ENCODE assay signal across 1 cellular context in genomic region chr1:169105434-169106094, GRCh38.
TF ChIP-seq lines count a peak whose summit lies in the region.

No MANE protein-coding gene starts in this region.

TF ChIP-seq in GM12878, 131 proteins besides CTCF, POLR2A, EP300 and RAD21 (continued from another document):
- TF ChIP-seq, protein P1, sequence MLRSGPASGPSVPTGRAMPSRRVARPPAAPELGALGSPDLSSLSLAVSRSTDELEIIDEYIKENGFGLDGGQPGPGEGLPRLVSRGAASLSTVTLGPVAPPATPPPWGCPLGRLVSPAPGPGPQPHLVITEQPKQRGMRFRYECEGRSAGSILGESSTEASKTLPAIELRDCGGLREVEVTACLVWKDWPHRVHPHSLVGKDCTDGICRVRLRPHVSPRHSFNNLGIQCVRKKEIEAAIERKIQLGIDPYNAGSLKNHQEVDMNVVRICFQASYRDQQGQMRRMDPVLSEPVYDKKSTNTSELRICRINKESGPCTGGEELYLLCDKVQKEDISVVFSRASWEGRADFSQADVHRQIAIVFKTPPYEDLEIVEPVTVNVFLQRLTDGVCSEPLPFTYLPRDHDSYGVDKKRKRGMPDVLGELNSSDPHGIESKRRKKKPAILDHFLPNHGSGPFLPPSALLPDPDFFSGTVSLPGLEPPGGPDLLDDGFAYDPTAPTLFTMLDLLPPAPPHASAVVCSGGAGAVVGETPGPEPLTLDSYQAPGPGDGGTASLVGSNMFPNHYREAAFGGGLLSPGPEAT (IDR thresholded peaks at IDR 0.05; ENCODE audit: low read depth): no peak
- peak; percentile 75; the same call in 1 of the 2 replicates for TF ChIP-seq DPF2 (IDR thresholded peaks at IDR 0.05)
- no peak for TF ChIP-seq HDAC2 (IDR thresholded peaks at IDR 0.05)
- no peak for TF ChIP-seq ZNF24 (IDR thresholded peaks at IDR 0.05)
- TF ChIP-seq BRCA1 (IDR thresholded peaks at IDR 0.05; ENCODE audit: low read depth, low read length): no peak
- TF ChIP-seq PML (IDR thresholded peaks at IDR 0.05; ENCODE audit: low read length): no peak
- no peak for TF ChIP-seq ASH2L (IDR thresholded peaks at IDR 0.05; ENCODE audit: borderline replicate concordance, low read depth)
- TF ChIP-seq JUNB (IDR thresholded peaks at IDR 0.05): no peak
- no peak for TF ChIP-seq TCF3 (IDR thresholded peaks at IDR 0.05; ENCODE audit: borderline replicate concordance, insufficient read depth, low read depth, low read length)
- peak; percentile 29 for TF ChIP-seq USF1 (IDR thresholded peaks at IDR 0.05; ENCODE audit: borderline replicate concordance, extremely low read length, insufficient read depth, low read depth, low read length)
- no peak for TF ChIP-seq JUND (IDR thresholded peaks at IDR 0.05; ENCODE audit: low read depth, low read length)
- TF ChIP-seq RBBP5 (conservative IDR thresholded peaks at IDR 0.05): no peak
- no peak for TF ChIP-seq MYB (IDR thresholded peaks at IDR 0.05; ENCODE audit: borderline replicate concordance, low read depth, low read length)
- no peak for TF ChIP-seq POU2F2 (IDR thresholded peaks at IDR 0.05; ENCODE audit: borderline replicate concordance, low read depth, low read length)
- TF ChIP-seq MEF2B (IDR thresholded peaks at IDR 0.05; ENCODE audit: partially characterized antibody, poor library complexity, severe bottlenecking): peak; percentile 11
- TF ChIP-seq SRF (IDR thresholded peaks at IDR 0.05; ENCODE audit: low read depth in 2 of 2, low read length in 2 of 2): no peak
- TF ChIP-seq POLR2AphosphoS2 (IDR thresholded peaks at IDR 0.05; ENCODE audit: low read depth, low read length): no peak
- 0 out of 2 replicates have a peak, but pooled peaks have one; percentile 29 for TF ChIP-seq MTA2 (IDR thresholded peaks at IDR 0.05; ENCODE audit: low read depth)
- no peak for TF ChIP-seq ATF7 (IDR thresholded peaks at IDR 0.05; ENCODE audit: low read depth)
- no peak for TF ChIP-seq CUX1 (IDR thresholded peaks at IDR 0.05; ENCODE audit: insufficient replicate concordance, low read depth, low read length)
- TF ChIP-seq TAF1 (IDR thresholded peaks at IDR 0.05; ENCODE audit: borderline replicate concordance, low read depth, low read length): no peak
- no peak for TF ChIP-seq HSF1 (IDR thresholded peaks at IDR 0.05; ENCODE audit: low read depth, low read length)
- TF ChIP-seq, protein P2, sequence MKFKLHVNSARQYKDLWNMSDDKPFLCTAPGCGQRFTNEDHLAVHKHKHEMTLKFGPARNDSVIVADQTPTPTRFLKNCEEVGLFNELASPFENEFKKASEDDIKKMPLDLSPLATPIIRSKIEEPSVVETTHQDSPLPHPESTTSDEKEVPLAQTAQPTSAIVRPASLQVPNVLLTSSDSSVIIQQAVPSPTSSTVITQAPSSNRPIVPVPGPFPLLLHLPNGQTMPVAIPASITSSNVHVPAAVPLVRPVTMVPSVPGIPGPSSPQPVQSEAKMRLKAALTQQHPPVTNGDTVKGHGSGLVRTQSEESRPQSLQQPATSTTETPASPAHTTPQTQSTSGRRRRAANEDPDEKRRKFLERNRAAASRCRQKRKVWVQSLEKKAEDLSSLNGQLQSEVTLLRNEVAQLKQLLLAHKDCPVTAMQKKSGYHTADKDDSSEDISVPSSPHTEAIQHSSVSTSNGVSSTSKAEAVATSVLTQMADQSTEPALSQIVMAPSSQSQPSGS (IDR thresholded peaks at IDR 0.05; ENCODE audit: low read length): no peak
- TF ChIP-seq POLR2AphosphoS5 (IDR thresholded peaks at IDR 0.05; ENCODE audit: low read length): no peak
- TF ChIP-seq ETV6 (conservative IDR thresholded peaks at IDR 0.05 in 1 of 2, IDR thresholded peaks at IDR 0.05 in 1 of 2; ENCODE audit: borderline replicate concordance in 1 of 2, low read depth in 1 of 2): no peak
- no peak for TF ChIP-seq E2F8 (IDR thresholded peaks at IDR 0.05; ENCODE audit: low read depth, partially characterized antibody)
- peak; percentile 79 for TF ChIP-seq IKZF1 (conservative IDR thresholded peaks at IDR 0.05)
- TF ChIP-seq ZNF384 (IDR thresholded peaks at IDR 0.05; ENCODE audit: borderline replicate concordance, low read depth, low read length): no peak
- TF ChIP-seq KDM1A (IDR thresholded peaks at IDR 0.05; ENCODE audit: borderline replicate concordance): no peak
- TF ChIP-seq ZSCAN29 (IDR thresholded peaks at IDR 0.05): no peak
- no peak for TF ChIP-seq EZH2 (IDR thresholded peaks at IDR 0.05; ENCODE audit: borderline replicate concordance, control insufficient read depth, low read depth, low read length)
- peak; percentile 57 for TF ChIP-seq RUNX3 (IDR thresholded peaks at IDR 0.05; ENCODE audit: low read length)
- TF ChIP-seq PAX5 (IDR thresholded peaks at IDR 0.05; ENCODE audit: borderline replicate concordance, low read depth, low read length): no peak
- TF ChIP-seq CBX3 (IDR thresholded peaks at IDR 0.05; ENCODE audit: borderline replicate concordance, low read depth): no peak
- TF ChIP-seq ELK1 (IDR thresholded peaks at IDR 0.05; ENCODE audit: low read depth, low read length): no peak
- TF ChIP-seq E2F4 (IDR thresholded peaks at IDR 0.05; ENCODE audit: low read depth, low read length): no peak
- TF ChIP-seq NR2F1 (conservative IDR thresholded peaks at IDR 0.05): peak; percentile 44
- TF ChIP-seq NR2C1 (IDR thresholded peaks at IDR 0.05): no peak
- no peak for TF ChIP-seq IRF3 (IDR thresholded peaks at IDR 0.05)
- TF ChIP-seq WRNIP1 (IDR thresholded peaks at IDR 0.05; ENCODE audit: borderline replicate concordance, low read depth, low read length): no peak
- no peak for TF ChIP-seq TARDBP (IDR thresholded peaks at IDR 0.05; ENCODE audit: borderline replicate concordance)
